ENCODE assay signal across 16 cellular contexts in the genomic region with DNA sequence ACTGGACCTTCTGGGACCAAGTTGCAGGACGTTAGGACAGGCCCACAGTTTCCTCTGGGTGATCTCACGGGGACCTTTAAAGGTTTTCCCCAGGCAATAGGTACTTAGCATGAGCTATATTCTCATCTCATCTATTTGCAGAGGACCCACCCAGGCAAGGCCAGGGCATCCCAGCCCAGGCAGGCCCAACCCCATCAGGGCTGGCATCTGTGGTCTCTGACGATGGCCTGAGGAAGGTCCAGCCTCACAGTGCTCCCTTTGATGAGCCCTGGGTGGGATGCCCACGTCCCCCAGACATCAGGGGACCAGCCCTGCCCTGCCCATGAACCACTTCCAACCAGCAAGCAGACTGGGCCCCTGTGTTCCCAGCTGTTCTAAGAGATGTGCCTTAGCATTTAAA. TPM values are rescaled to one million over a fixed set of nuclear protein-coding genes. Genes with fewer than 3 reads are reported as not detected.
A peak's percentile ranks its signal among the peaks of the same experiment; 100 is the strongest.
DNase-seq lines count a peak whose midpoint lies in the region; ATAC-seq and TF ChIP-seq lines count a peak whose summit lies in the region.
"Had no signal": no experiment of that assay in that cellular context is flagged by ENCODE, and none has a peak within 500 bp of the region (broad histone marks: within the 10 kb centered on the region; RNA-seq: fewer than 3 reads in every experiment).

No MANE protein-coding gene starts in this region.

- H3K36me3 ChIP-seq in mesenchymal stem cell (ENCODE audit: control insufficient read depth in 1 of 2, insufficient read depth in 2 of 2, low read depth in 1 of 2, low read length in 2 of 2): peaks cover 0 to 17% of the 10 kb centered on the region in 2 experiments
- H3K36me3 ChIP-seq in trophoblast cell (ENCODE audit: control insufficient read depth in 1 of 2, insufficient read depth in 2 of 2, low read length in 2 of 2): no peaks in the 10 kb centered on the region
- no peaks in the 10 kb centered on the region for H3K36me3 ChIP-seq in uterus
- no peaks in the 10 kb centered on the region for H3K36me3 ChIP-seq in effector memory CD4-positive, alpha-beta T cell (ENCODE audit: control insufficient read depth, insufficient read depth, low read length)
- H3K36me3 ChIP-seq: BE2C, HAP-1 had no signal

- H3K9me3 ChIP-seq in mesenchymal stem cell (ENCODE audit: control insufficient read depth, low read length): no peaks in the 10 kb centered on the region
- H3K9me3 ChIP-seq in trophoblast cell (ENCODE audit: insufficient read depth, low read depth, low read length): no peaks in the 10 kb centered on the region
- H3K9me3 ChIP-seq in uterus: no peaks in the 10 kb centered on the region
- no peaks in the 10 kb centered on the region for H3K9me3 ChIP-seq in effector memory CD4-positive, alpha-beta T cell (ENCODE audit: control insufficient read depth, low read length)
- H3K9me3 ChIP-seq: BE2C, HAP-1 had no signal

- H3K4ac ChIP-seq in mesenchymal stem cell (ENCODE audit: low read depth in 1 of 2, low read length in 2 of 2): peak overlapping the region; percentile 61 to 79
- no peak overlapping the region for H3K4ac ChIP-seq in trophoblast cell (ENCODE audit: low read depth, low read length)

- no peak for TF ChIP-seq POLR2A in uterus (IDR thresholded peaks at IDR 0.05)

- H4K91ac ChIP-seq in mesenchymal stem cell (ENCODE audit: low read length): peak overlapping the region; percentile 35
- H4K91ac ChIP-seq in trophoblast cell (ENCODE audit: low read depth, low read length): peak overlapping the region; percentile 17

- H2AFZ ChIP-seq in mesenchymal stem cell (ENCODE audit: low read depth, low read length) (peak overlapping the region; percentile 51), trophoblast cell (ENCODE audit: insufficient read depth, low read length, poor library complexity) (no peak overlapping the region)

- peak overlapping the region in 1 of 2 experiments; percentile 89 for H3K14ac ChIP-seq in mesenchymal stem cell (ENCODE audit: low read length in 2 of 2)
- H3K14ac ChIP-seq in trophoblast cell (ENCODE audit: low read length): no peak overlapping the region

- no peak overlapping the region for H3K23ac ChIP-seq in mesenchymal stem cell (ENCODE audit: low read length in 2 of 2)
- no peak overlapping the region for H3K23ac ChIP-seq in trophoblast cell (ENCODE audit: low read length)

- peaks cover 0 to 4% of the 10 kb centered on the region in 2 experiments for H3K27me3 ChIP-seq in mesenchymal stem cell (ENCODE audit: control insufficient read depth in 1 of 2, insufficient read depth in 1 of 2, low read length in 2 of 2)
- H3K27me3 ChIP-seq in trophoblast cell (ENCODE audit: insufficient read depth, low read length): no peaks in the 10 kb centered on the region
- no peaks in the 10 kb centered on the region for H3K27me3 ChIP-seq in uterus
- no peaks in the 10 kb centered on the region for H3K27me3 ChIP-seq in effector memory CD4-positive, alpha-beta T cell (replicated peaks; ENCODE audit: control insufficient read depth, insufficient read depth, low read length, poor library complexity, severe bottlenecking)
- H3K27me3 ChIP-seq: BE2C had no signal

- no peak overlapping the region for H2BK120ac ChIP-seq in mesenchymal stem cell (ENCODE audit: low read depth, low read length)
- H2BK120ac ChIP-seq in trophoblast cell (ENCODE audit: insufficient read depth, low read length, poor library complexity): no peak overlapping the region

- peak overlapping the region; percentile 80 for H4K8ac ChIP-seq in mesenchymal stem cell (ENCODE audit: low read length)
- no peak overlapping the region for H4K8ac ChIP-seq in trophoblast cell (ENCODE audit: low read depth, low read length)

- H3K4me2 ChIP-seq in mesenchymal stem cell (ENCODE audit: low read length, poor library complexity, severe bottlenecking) (no peak overlapping the region), trophoblast cell (ENCODE audit: low read length) (no peak overlapping the region)

- DNase-seq in mesenchymal stem cell (no peak), trophoblast cell (no peak), uterus (no peak)
- no peak for DNase-seq in effector memory CD4-positive, alpha-beta T cell
- DNase-seq: BE2C; CD4-positive, alpha-beta memory T cell; DMS79 treated with DMSO at 0.1 percent for 48 hours; KBM-7; NCI-H2107; NCI-H345; Right ventricle myocardium superior had no signal

- H2AK5ac ChIP-seq in mesenchymal stem cell (ENCODE audit: low read length, severe bottlenecking) (peak overlapping the region; percentile 93), trophoblast cell (ENCODE audit: low read length) (peak overlapping the region; percentile 10)

- peak overlapping the region in 1 of 2 experiments; percentile 91 for H3K18ac ChIP-seq in mesenchymal stem cell (ENCODE audit: low read depth in 1 of 2, low read length in 2 of 2)
- H3K18ac ChIP-seq in trophoblast cell (ENCODE audit: low read length): no peak overlapping the region

- TF ChIP-seq CTCF in VCaP (conservative IDR thresholded peaks at IDR 0.05): no peak
- no peak for TF ChIP-seq CTCF in uterus (IDR thresholded peaks at IDR 0.05)

- ATAC-seq in HG03354 (IDR thresholded peaks at IDR 0.05; ENCODE audit: poor library complexity, severe bottlenecking, unreplicated experiment) (no peak), HG03139 (IDR thresholded peaks at IDR 0.05; ENCODE audit: unreplicated experiment) (no peak)
- ATAC-seq: Panc1 had no signal

- no peak overlapping the region for H2BK15ac ChIP-seq in mesenchymal stem cell (ENCODE audit: low read depth, poor library complexity, severe bottlenecking)

- H3K4me3 ChIP-seq in mesenchymal stem cell (ENCODE audit: insufficient read depth in 1 of 2, low read depth in 1 of 2, low read length in 2 of 2) (no peak overlapping the region), trophoblast cell (ENCODE audit: low read depth, low read length) (no peak overlapping the region), uterus (no peak overlapping the region)
- H3K4me3 ChIP-seq in effector memory CD4-positive, alpha-beta T cell (ENCODE audit: insufficient read depth, low read depth, low read length, poor library complexity, severe bottlenecking): no peak overlapping the region
- H3K4me3 ChIP-seq: HAP-1 had no signal

- H3K4me1 ChIP-seq in mesenchymal stem cell (ENCODE audit: control insufficient read depth, insufficient read depth, low read depth, low read length): peaks cover 16% of the 10 kb centered on the region
- H3K4me1 ChIP-seq in trophoblast cell (ENCODE audit: control insufficient read depth in 1 of 2, insufficient read depth in 2 of 2, low read length in 2 of 2): peaks cover 9 to 16% of the 10 kb centered on the region in 2 experiments
- H3K4me1 ChIP-seq in uterus: peaks cover 0 to 3% of the 10 kb centered on the region in 2 donors
- no peaks in the 10 kb centered on the region for H3K4me1 ChIP-seq in effector memory CD4-positive, alpha-beta T cell (ENCODE audit: control insufficient read depth, insufficient read depth, low read length, poor library complexity, severe bottlenecking)
- H3K4me1 ChIP-seq: HAP-1 had no signal

- peaks cover 3% of the 10 kb centered on the region for H3K79me1 ChIP-seq in mesenchymal stem cell (replicated peaks; ENCODE audit: low read length, poor library complexity, severe bottlenecking)
- H3K79me1 ChIP-seq in trophoblast cell (ENCODE audit: low read length): peaks cover 10% of the 10 kb centered on the region

- H2BK5ac ChIP-seq in mesenchymal stem cell (ENCODE audit: low read depth, low read length, poor library complexity, severe bottlenecking) (no peak overlapping the region), trophoblast cell (ENCODE audit: low read depth, low read length, poor library complexity) (no peak overlapping the region)

- peaks cover 1% of the 10 kb centered on the region for H3K79me2 ChIP-seq in trophoblast cell (ENCODE audit: control insufficient read depth, insufficient read depth, low read length, poor library complexity)

- no peak overlapping the region for H4K12ac ChIP-seq in trophoblast cell (ENCODE audit: low read depth, low read length)

- peak overlapping the region; percentile 56 for H3K27ac ChIP-seq in VCaP
- peak overlapping the region; percentile 46 for H3K27ac ChIP-seq in mesenchymal stem cell (ENCODE audit: low read length, poor library complexity, severe bottlenecking)
- no peak overlapping the region for H3K27ac ChIP-seq in trophoblast cell (ENCODE audit: low read depth, low read length)
- peak overlapping the region; percentile 75 to 81 for H3K27ac ChIP-seq in uterus
- H3K27ac ChIP-seq in effector memory CD4-positive, alpha-beta T cell (ENCODE audit: insufficient read depth, low read length, poor library complexity, severe bottlenecking): no peak overlapping the region

- WGBS in mesenchymal stem cell: 89% methylated on average over 4 of the region's 4 CpGs
- whole genome bisulfite sequencing in trophoblast cell (ENCODE audit: extremely low coverage, insufficient coverage, insufficient read length): no CpG with 5 or more reads among the region's 4 CpGs

- intact Hi-C loops in uterus (cut with DNase I; ENCODE audit: low total_unique reads): no loop called here

- H3K9ac ChIP-seq in mesenchymal stem cell (ENCODE audit: low read length) (peak overlapping the region; percentile 82), trophoblast cell (ENCODE audit: low read length) (no peak overlapping the region)

- H2BK12ac ChIP-seq in mesenchymal stem cell (ENCODE audit: low read length in 2 of 2): peak overlapping the region; percentile 55 to 99
- H2BK12ac ChIP-seq in trophoblast cell (ENCODE audit: low read length): peak overlapping the region; percentile 9

RNA-seq across cellular contexts. Expression of gene SPTLC1, which starts 38.8 kb away (rescaled TPM):
- 73.3 TPM for polyA plus RNA-seq in mesenchymal stem cell (2013, experiment 1 of 2)
- 74.4 TPM for polyA plus RNA-seq in mesenchymal stem cell (2013, experiment 2 of 2)
- 91.7 and 94.4 TPM in 2 replicates for polyA plus RNA-seq in trophoblast cell (2013)
- 100 to 1,000 TPM in 1 of 4 donors, 10 to 100 TPM in 3; 42.9 to 153 (median 70.8) TPM for total RNA-seq in uterus

Comparison
In these comparisons a context has a peak if more than half of its experiments do, and no peak if none do; other contexts are left out.
1. H3K27ac ChIP-seq: peak in VCaP (single experiment), mesenchymal stem cell (single experiment) and uterus (2 of 2); none in trophoblast cell (single experiment) and effector memory CD4-positive, alpha-beta T cell (single experiment).